Comparison of ENCODE assay signal across 27 cellular contexts in the genomic region with DNA sequence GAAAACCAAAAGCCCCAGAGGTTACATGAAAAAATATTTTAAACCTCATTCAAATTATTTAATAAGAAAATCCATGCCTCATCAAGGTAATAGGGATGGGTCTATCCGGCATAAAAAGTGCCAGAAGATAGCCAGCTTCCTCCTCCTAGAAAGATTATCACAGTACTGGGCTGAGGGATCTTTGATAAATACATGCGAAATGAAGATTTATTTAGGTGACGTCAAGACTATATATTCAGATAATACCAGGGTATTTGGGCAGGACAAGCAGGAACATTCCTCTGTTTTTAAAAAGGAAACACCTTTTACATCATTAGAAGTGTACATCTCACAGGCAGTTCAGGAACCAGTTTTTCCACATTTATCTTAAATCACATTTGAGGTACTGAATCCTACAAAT.
"Had no signal": no experiment of that assay in that cellular context is flagged by ENCODE, and none has a peak within 500 bp of the region (broad histone marks: within the 10 kb centered on the region; RNA-seq: fewer than 3 reads in every experiment).

No MANE protein-coding gene starts in this region.

- H3K9me3 Mint-ChIP-seq: activated naive CD4-positive, alpha-beta T cell treated with anti-CD3 and anti-CD28 coated beads, Interleukin-2, amount 50 U/mL, for 24 hours; activated naive CD8-positive, alpha-beta T cell treated with anti-CD3 and anti-CD28 coated beads, Interleukin-2, amount 10 ng/mL, durations not matched to agents 7 days and 5 days; activated T-cell treated with anti-CD3 and anti-CD28 coated beads, Interleukin-2, amount 50 U/mL, for 24 hours; activated T-helper 2 cell treated with anti-CD3 and anti-CD28 coated beads, Interferon-gamma antibody, Interleukin-2, Interleukin-4, amounts not matched to agents 10 μg/mL and 5 μg/mL and 100 μg/mL, durations not matched to agents 14 hours and 24 hours and 36 hours had no signal

- DNase-seq: activated CD4-positive, alpha-beta T cell treated with anti-CD3 and anti-CD28 coated beads, Interleukin-2, amount 10 ng/mL, durations not matched to agents 7 days and 5 days; activated CD4-positive, alpha-beta T cell treated with anti-CD3 and anti-CD28 coated beads, Interleukin-2, amount 50 U/mL, for 48 hours; activated CD8-positive, alpha-beta T cell treated with anti-CD3 and anti-CD28 coated beads, Interleukin-2, amount 10 ng/mL, durations not matched to agents 7 days and 5 days; activated gamma-delta T cell; activated naive CD4-positive, alpha-beta T cell treated with Interleukin-2 at 50 U/mL for 16 hours; activated naive CD8-positive, alpha-beta T cell treated with anti-CD3 and anti-CD28 coated beads, Interleukin-2, amount 10 ng/mL, durations not matched to agents 7 days and 5 days; activated T-cell treated with anti-CD3 and anti-CD28 coated beads, Interleukin-2, amount 50 U/mL, for 24 hours; amygdala; caudate nucleus; Kasumi-1; KG1; MM.1S; MV-4-11; NCI-H1092; NCI-H1436 treated with DMSO at 0.1 percent for 48 hours; NCI-H2029; NCI-H345; NCI-H524 treated with DMSO at 0.1 percent for 48 hours; SHP77; SJCRH30; SW 1271; T1000 had no signal

- H3K36me3 ChIP-seq: ascending aorta, breast epithelium, SJCRH30 had no signal

- H3K27me3 ChIP-seq: ascending aorta, breast epithelium, SJCRH30 had no signal

- H3K4me1 ChIP-seq: ascending aorta, breast epithelium, SJCRH30 had no signal

- H3K36me3 Mint-ChIP-seq: activated naive CD4-positive, alpha-beta T cell treated with anti-CD3 and anti-CD28 coated beads, Interleukin-2, amount 50 U/mL, for 24 hours; activated naive CD8-positive, alpha-beta T cell treated with anti-CD3 and anti-CD28 coated beads, Interleukin-2, amount 10 ng/mL, durations not matched to agents 7 days and 5 days had no signal

- H3K27ac ChIP-seq: ascending aorta, breast epithelium, SJCRH30 had no signal

- H3K4me3 ChIP-seq: ascending aorta, breast epithelium, SJCRH30 had no signal

- H3K9me3 ChIP-seq: ascending aorta, breast epithelium, SJCRH30 had no signal

- H3K4me3 Mint-ChIP-seq: activated CD4-positive, alpha-beta T cell treated with anti-CD3 and anti-CD28 coated beads, Interleukin-2, amount 10 ng/mL, durations not matched to agents 7 days and 5 days; activated CD8-positive, alpha-beta T cell treated with anti-CD3 and anti-CD28 coated beads, Interleukin-2, amount 10 ng/mL, durations not matched to agents 7 days and 5 days; activated naive CD4-positive, alpha-beta T cell treated with anti-CD3 and anti-CD28 coated beads, Interleukin-2, amount 50 U/mL, for 24 hours; activated naive CD8-positive, alpha-beta T cell treated with anti-CD3 and anti-CD28 coated beads, Interleukin-2, amount 10 ng/mL, durations not matched to agents 7 days and 5 days; activated T-cell treated with anti-CD3 and anti-CD28 coated beads, Interleukin-2, amount 50 U/mL, for 24 hours had no signal

- H3K4me1 Mint-ChIP-seq: activated CD4-positive, alpha-beta T cell treated with anti-CD3 and anti-CD28 coated beads, Interleukin-2, amount 10 ng/mL, durations not matched to agents 7 days and 5 days; activated naive CD4-positive, alpha-beta T cell treated with anti-CD3 and anti-CD28 coated beads, Interleukin-2, amount 50 U/mL, for 24 hours; activated naive CD8-positive, alpha-beta T cell treated with anti-CD3 and anti-CD28 coated beads, Interleukin-2, amount 10 ng/mL, durations not matched to agents 7 days and 5 days had no signal

- H3K27ac Mint-ChIP-seq: activated CD4-positive, alpha-beta T cell treated with anti-CD3 and anti-CD28 coated beads, Interleukin-2, amount 10 ng/mL, durations not matched to agents 7 days and 5 days; activated CD8-positive, alpha-beta T cell treated with anti-CD3 and anti-CD28 coated beads, Interleukin-2, amount 10 ng/mL, durations not matched to agents 7 days and 5 days; activated naive CD4-positive, alpha-beta T cell treated with anti-CD3 and anti-CD28 coated beads, Interleukin-2, amount 50 U/mL, for 24 hours; activated naive CD8-positive, alpha-beta T cell treated with anti-CD3 and anti-CD28 coated beads, Interleukin-2, amount 10 ng/mL, durations not matched to agents 7 days and 5 days; activated T-cell treated with anti-CD3 and anti-CD28 coated beads, Interleukin-2, amount 50 U/mL, for 24 hours; activated T-helper 2 cell treated with anti-CD3 and anti-CD28 coated beads, Interferon-gamma antibody, Interleukin-2, Interleukin-4, amounts not matched to agents 10 μg/mL and 5 μg/mL and 100 μg/mL, durations not matched to agents 14 hours and 24 hours and 36 hours had no signal

- ATAC-seq: activated CD8-positive, alpha-beta T cell treated with anti-CD3 and anti-CD28 coated beads, Interleukin-2, amount 10 ng/mL, durations not matched to agents 7 days and 5 days; Panc1 had no signal
